ENCODE assay signal across 12 cellular contexts in the genomic region with DNA sequence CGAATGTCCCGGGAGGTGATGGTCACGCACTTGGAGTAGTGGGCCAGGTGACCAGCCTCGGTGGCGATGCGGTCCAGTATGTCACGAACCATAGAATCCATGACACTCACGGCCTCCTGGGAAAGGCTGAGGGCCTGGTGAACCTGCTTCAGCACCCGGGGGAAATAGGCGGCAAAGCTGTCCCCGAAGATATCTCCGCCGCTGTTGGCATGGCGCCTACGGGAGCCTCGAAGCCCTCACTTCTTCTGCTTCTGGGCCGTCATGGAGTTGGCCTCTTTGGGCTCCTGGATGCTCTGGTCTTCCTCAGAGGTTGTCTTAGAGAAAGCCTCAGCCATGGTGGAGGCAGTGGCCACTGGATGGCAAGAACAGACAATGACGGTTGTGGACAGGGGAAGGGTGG. TPM values are rescaled to one million over a fixed set of nuclear protein-coding genes. Genes with fewer than 3 reads are reported as not detected.
DNase-seq lines count a peak whose midpoint lies in the region.
"Not testable (repeated sequence)": the region's sequence is repeated elsewhere in the genome, so short reads cannot be mapped to it uniquely, and the experiment has no call there.
"Had no signal": no experiment of that assay in that cellular context is flagged by ENCODE, and none has a peak within 500 bp of the region (broad histone marks: within the 10 kb centered on the region; RNA-seq: fewer than 3 reads in every experiment).

No MANE protein-coding gene starts in this region.

- intact Hi-C loops in posterior vena cava (cut with DNase I), result not testable (repeated sequence)

- peak; percentile 64 for DNase-seq in posterior vena cava (ENCODE audit: low spot score)

RNA-seq across cellular contexts. Expression of gene TMSB15C, which starts 13.4 kb away (rescaled TPM):
- total RNA-seq in posterior vena cava, result 1 to 10 TPM; 4.0 to 4.3 TPM

RNA-seq across cellular contexts. Expression of gene H2BW2, which starts 22.9 kb away (rescaled TPM):
- total RNA-seq in posterior vena cava, result not detected
- total RNA-seq: A172; A673; B cell; Caco-2; Calu3; CD4-positive, alpha-beta memory T cell; CD4-positive, alpha-beta T cell; CD4-positive, CD25-positive, alpha-beta regulatory T cell; CD8-positive, alpha-beta memory T cell; CD8-positive, alpha-beta T cell; Daoy had no signal

RNA-seq across cellular contexts. Expression of gene H2BW1, which starts 49.1 kb away (rescaled TPM):
- not detected for total RNA-seq in posterior vena cava
- total RNA-seq: A172; A673; B cell; Caco-2; Calu3; CD4-positive, alpha-beta memory T cell; CD4-positive, alpha-beta T cell; CD4-positive, CD25-positive, alpha-beta regulatory T cell; CD8-positive, alpha-beta memory T cell; CD8-positive, alpha-beta T cell; Daoy had no signal

RNA-seq across cellular contexts. Expression of gene ZCCHC18, which starts 49.7 kb away (rescaled TPM):
- total RNA-seq in posterior vena cava, result 1 to 10 TPM; 2.0 to 2.5 TPM
- total RNA-seq: A172 had no signal
